16 cellular contexts compared by ENCODE assay signal in genomic region chr19:10800488-10800887, GRCh38. TPM values are rescaled to one million over a fixed set of nuclear protein-coding genes. Genes with fewer than 3 reads are reported as not detected.
DNase-seq lines count a peak whose midpoint lies in the region; ATAC-seq and TF ChIP-seq lines count a peak whose summit lies in the region.
"Had no signal": no experiment of that assay in that cellular context is flagged by ENCODE, and none has a peak within 500 bp of the region (broad histone marks: within the 10 kb centered on the region; RNA-seq: fewer than 3 reads in every experiment).

No MANE protein-coding gene starts in this region.

- peaks cover 7 to 97% of the 10 kb centered on the region in 2 donors for H3K36me3 ChIP-seq in psoas muscle (ENCODE audit: insufficient read depth in 1 of 2, low read depth in 1 of 2)

- H3K9me3 ChIP-seq in psoas muscle: no peaks in the 10 kb centered on the region

- intact Hi-C loops in psoas muscle (cut with DNase I): no loop called here

- peaks cover 95% of the 10 kb centered on the region for H3K36me3 Mint-ChIP-seq in activated T-cell treated with anti-CD3 and anti-CD28 coated beads, Interleukin-2, amount 50 U/mL, for 24 hours (ENCODE audit: low read depth)

- no peak for DNase-seq in activated T-cell treated with anti-CD3 and anti-CD28 coated beads, Interleukin-2, amount 50 U/mL, for 24 hours
- DNase-seq in activated T-cell treated with anti-CD3 and anti-CD28 coated beads, Interleukin-2, amount 50 U/mL, for 1 hour: no peak
- DNase-seq in medulla oblongata (ENCODE audit: extremely low spot score) (peak; percentile 54), superior temporal gyrus (ENCODE audit: extremely low spot score) (peak; percentile 21), psoas muscle (no peak), NCI-H526 (lab: John Stamatoyannopoulos, UW) (no peak)
- DNase-seq: activated naive CD4-positive, alpha-beta T cell treated with Interleukin-2 at 50 U/mL for 16 hours; COR-L47; foreskin melanocyte; NCI-H1694 treated with DMSO at 0.1 percent for 48 hours; NCI-H526 treated with DMSO at 0.1 percent for 48 hours; PC-3 had no signal

- H3K4me3 Mint-ChIP-seq in activated T-cell treated with anti-CD3 and anti-CD28 coated beads, Interleukin-2, amount 50 U/mL, for 24 hours: no peak overlapping the region
- H3K4me3 Mint-ChIP-seq: memory B cell had no signal

- no peak for TF ChIP-seq CTCF in psoas muscle (IDR thresholded peaks at IDR 0.05)

- peak overlapping the region; percentile 54 for H3K27ac ChIP-seq in cingulate gyrus (ENCODE audit: low read depth, low read length)
- H3K27ac ChIP-seq in psoas muscle: no peak overlapping the region

- ATAC-seq in psoas muscle (no peak), HG02571 (IDR thresholded peaks at IDR 0.05; ENCODE audit: unreplicated experiment) (no peak)
- ATAC-seq: PC-3 had no signal

- 70 to 79% (median 72%) methylated on average over 9 of the region's 9 CpGs for WGBS in psoas muscle, 3 donors

- peaks cover 44% of the 10 kb centered on the region for H3K4me1 Mint-ChIP-seq in activated T-cell treated with anti-CD3 and anti-CD28 coated beads, Interleukin-2, amount 50 U/mL, for 24 hours (ENCODE audit: low read depth)

- H3K27ac Mint-ChIP-seq in activated T-cell treated with anti-CD3 and anti-CD28 coated beads, Interleukin-2, amount 50 U/mL, for 24 hours: peak overlapping the region; percentile 76

- H3K9me3 Mint-ChIP-seq in activated T-cell treated with anti-CD3 and anti-CD28 coated beads, Interleukin-2, amount 50 U/mL, for 24 hours: no peaks in the 10 kb centered on the region
- H3K9me3 Mint-ChIP-seq: memory B cell had no signal

- H3K27me3 ChIP-seq in psoas muscle (ENCODE audit: insufficient read depth in 3 of 3, low read length in 2 of 3): no peaks in the 10 kb centered on the region

- H3K4me3 ChIP-seq in psoas muscle: no peak overlapping the region
- H3K4me3 ChIP-seq: skin epidermis had no signal

- H3K27me3 Mint-ChIP-seq in activated T-cell treated with anti-CD3 and anti-CD28 coated beads, Interleukin-2, amount 50 U/mL, for 24 hours: no peaks in the 10 kb centered on the region
- H3K27me3 Mint-ChIP-seq: memory B cell had no signal

- no peaks in the 10 kb centered on the region for H3K4me1 ChIP-seq in psoas muscle

RNA-seq across cellular contexts. Expression of gene TMED1, which starts 35.5 kb away (rescaled TPM):
- total RNA-seq in psoas muscle: 10 to 100 TPM; 30.1 to 37.5 (median 34.2) TPM
- 10 to 100 TPM; 54.4 to 79.3 (median 57.6) TPM for polyA plus RNA-seq in psoas muscle

RNA-seq across cellular contexts. Expression of gene C19orf38, which starts 47.7 kb away (rescaled TPM):
- total RNA-seq in psoas muscle: 1 to 10 TPM in 3 of 4 donors, under 1 TPM in 1; 0.30 to 1.8 (median 1.4) TPM
- 1 to 10 TPM; 1.0 to 2.9 (median 1.3) TPM for polyA plus RNA-seq in psoas muscle

Comparison
In these comparisons a context has a peak if more than half of its experiments do, and no peak if none do; other contexts are left out.
1. DNase-seq: peak in medulla oblongata (single experiment) and superior temporal gyrus (single experiment); none in activated T-cell treated with anti-CD3 and anti-CD28 coated beads, Interleukin-2, amount 50 U/mL, for 24 hours (single experiment), activated T-cell treated with anti-CD3 and anti-CD28 coated beads, Interleukin-2, amount 50 U/mL, for 1 hour (single experiment), psoas muscle (0 of 2) and NCI-H526 (0 of 2).